Comparison of ENCODE assay signal across 8 cellular contexts in genomic region chr11:61430839-61431238, GRCh38. TPM values are rescaled to one million over a fixed set of nuclear protein-coding genes. Genes with fewer than 3 reads are reported as not detected.
DNase-seq lines count a peak whose midpoint lies in the region; TF ChIP-seq lines count a peak whose summit lies in the region.
"Not testable (repeated sequence)": the region's sequence is repeated elsewhere in the genome, so short reads cannot be mapped to it uniquely, and the experiment has no call there.

No MANE protein-coding gene starts in this region.

- H3K27ac Mint-ChIP-seq in activated CD4-positive, alpha-beta memory T cell treated with anti-CD3 and anti-CD28 coated beads for 36 hours: peak overlapping the region; percentile 95
- H3K27ac Mint-ChIP-seq in progenitor cell of endocrine pancreas: peak overlapping the region; percentile 100
- H3K27ac Mint-ChIP-seq in type B pancreatic cell: peak overlapping the region; percentile 98

- not testable (repeated sequence) for H3K18ac ChIP-seq in mesenchymal stem cell (ENCODE audit: low read depth in 1 of 2, low read length in 2 of 2)

- DNase-seq in MG63; activated CD4-positive, alpha-beta memory T cell treated with anti-CD3 and anti-CD28 coated beads for 36 hours; breast epithelium (ENCODE audit: low spot score in 2 of 2); fibroblast of the aortic adventitia (ENCODE audit: low read depth); mesenchymal stem cell; progenitor cell of endocrine pancreas (ENCODE audit: low spot score, unreplicated experiment); type B pancreatic cell (ENCODE audit: extremely low spot score, unreplicated experiment): not testable (repeated sequence)

- intact Hi-C loops in activated CD4-positive, alpha-beta memory T cell treated with anti-CD3 and anti-CD28 coated beads for 36 hours (cut with micrococcal nuclease): loop anchor here (1.0 to 5.0 kb wide), 3 partner anchors 38 to 524 kb away; partner anchors contain the start of genes DDB1, PRPF19, TKFC and TMEM216
- intact Hi-C loops in breast epithelium (cut with DNase I; ENCODE audit: low total_unique reads): not testable (repeated sequence)

- H3K79me1 ChIP-seq in mesenchymal stem cell (replicated peaks; ENCODE audit: low read length, poor library complexity, severe bottlenecking): peaks cover 13% of the 10 kb centered on the region

- peak overlapping the region; percentile 90 for H3K4me3 ChIP-seq in DOHH2 (ENCODE audit: low read length)
- H3K4me3 ChIP-seq in MG63: peak overlapping the region; percentile 74
- H3K4me3 ChIP-seq in breast epithelium: peak overlapping the region; percentile 80 to 91 (median 91)
- H3K4me3 ChIP-seq in fibroblast of the aortic adventitia (ENCODE audit: low read depth, low read length): peak overlapping the region; percentile 98
- peak overlapping the region in 1 of 2 experiments; percentile 97 for H3K4me3 ChIP-seq in mesenchymal stem cell (ENCODE audit: insufficient read depth in 1 of 2, low read depth in 1 of 2, low read length in 2 of 2)

- not testable (repeated sequence) for H3K9me3 Mint-ChIP-seq in activated CD4-positive, alpha-beta memory T cell treated with anti-CD3 and anti-CD28 coated beads for 36 hours; progenitor cell of endocrine pancreas (ENCODE audit: low read depth); type B pancreatic cell

- H2AFZ ChIP-seq in mesenchymal stem cell (ENCODE audit: low read depth, low read length): not testable (repeated sequence)

- H2BK5ac ChIP-seq in mesenchymal stem cell (ENCODE audit: low read depth, low read length, poor library complexity, severe bottlenecking): not testable (repeated sequence)

- not testable (repeated sequence) for H4K8ac ChIP-seq in mesenchymal stem cell (ENCODE audit: low read length)

- H3K79me2 ChIP-seq in DOHH2 (ENCODE audit: control insufficient read depth, low read length): peaks cover 97% of the 10 kb centered on the region

- H3K4me2 ChIP-seq in DOHH2 (ENCODE audit: low read length): peak overlapping the region; percentile 72
- H3K4me2 ChIP-seq in mesenchymal stem cell (ENCODE audit: low read length, poor library complexity, severe bottlenecking): peak overlapping the region; percentile 54

- not testable (repeated sequence) for H3K27me3 ChIP-seq in DOHH2 (ENCODE audit: control insufficient read depth, low read length); MG63; breast epithelium; mesenchymal stem cell (ENCODE audit: control insufficient read depth in 1 of 2, insufficient read depth in 1 of 2, low read length in 2 of 2)

- not testable (repeated sequence) for H3K9me3 ChIP-seq in DOHH2 (ENCODE audit: control insufficient read depth, insufficient read depth, low read length); MG63; breast epithelium; mesenchymal stem cell (ENCODE audit: control insufficient read depth, low read length)

- H3K27me3 Mint-ChIP-seq in activated CD4-positive, alpha-beta memory T cell treated with anti-CD3 and anti-CD28 coated beads for 36 hours; progenitor cell of endocrine pancreas; type B pancreatic cell: not testable (repeated sequence)

- WGBS in mesenchymal stem cell: 88% methylated on average over 8 of the region's 10 CpGs

- H3K4me3 Mint-ChIP-seq in activated CD4-positive, alpha-beta memory T cell treated with anti-CD3 and anti-CD28 coated beads for 36 hours: peak overlapping the region; percentile 88
- H3K4me3 Mint-ChIP-seq in progenitor cell of endocrine pancreas (ENCODE audit: low read depth) (peak overlapping the region; percentile 99), type B pancreatic cell (peak overlapping the region; percentile 98)

- not testable (repeated sequence) for H3K9me2 ChIP-seq in DOHH2 (replicated peaks; ENCODE audit: control insufficient read depth, low read length)

- POLR2A ChIA-PET in activated CD4-positive, alpha-beta memory T cell treated with anti-CD3 and anti-CD28 coated beads for 36 hours (lab: Charles Lee): interaction anchor here (2.5 to 4.2 kb wide), 2 partner anchors 16 to 38 kb away, joined by 16 to 28 read pairs; partner anchors contain the start of gene TMEM216

- H3K4me1 ChIP-seq in DOHH2 (ENCODE audit: control insufficient read depth, low read length): peaks cover 44% of the 10 kb centered on the region
- H3K4me1 ChIP-seq in breast epithelium; mesenchymal stem cell (ENCODE audit: control insufficient read depth, insufficient read depth, low read depth, low read length): not testable (repeated sequence)

- CTCF ChIA-PET in activated CD4-positive, alpha-beta memory T cell treated with anti-CD3 and anti-CD28 coated beads for 36 hours (lab: Charles Lee): interaction anchor here (0.7 to 3.2 kb wide), 4 partner anchors 16 to 460 kb away, joined by 3 to 32 read pairs (median 6); partner anchors contain the start of gene CYB561A3

- not testable (repeated sequence) for H2BK12ac ChIP-seq in mesenchymal stem cell (ENCODE audit: low read length in 2 of 2)

- H3K4ac ChIP-seq in mesenchymal stem cell (ENCODE audit: low read depth in 1 of 2, low read length in 2 of 2): not testable (repeated sequence)

- H3K23ac ChIP-seq in mesenchymal stem cell (ENCODE audit: low read length in 2 of 2): not testable (repeated sequence)

- H3K36me3 ChIP-seq in DOHH2 (ENCODE audit: control insufficient read depth, low read length) (peaks cover 76% of the 10 kb centered on the region), MG63 (peaks cover 50% of the 10 kb centered on the region), mesenchymal stem cell (ENCODE audit: control insufficient read depth in 1 of 2, insufficient read depth in 2 of 2, low read depth in 1 of 2, low read length in 2 of 2) (peaks cover 10 to 41% of the 10 kb centered on the region in 2 experiments)
- H3K36me3 ChIP-seq in breast epithelium: not testable (repeated sequence)

- peak overlapping the region; percentile 79; the same call in 1 of the 2 replicates for H3K27ac ChIP-seq in DOHH2 (ENCODE audit: low read depth, low read length)
- H3K27ac ChIP-seq in breast epithelium; mesenchymal stem cell (ENCODE audit: low read length, poor library complexity, severe bottlenecking): not testable (repeated sequence)

- H2BK120ac ChIP-seq in mesenchymal stem cell (ENCODE audit: low read depth, low read length): not testable (repeated sequence)

- not testable (repeated sequence) for TF ChIP-seq POLR2A in breast epithelium (IDR thresholded peaks at IDR 0.05)

- H3K14ac ChIP-seq in mesenchymal stem cell (ENCODE audit: low read length in 2 of 2): not testable (repeated sequence)

- peak overlapping the region; percentile 97 for H3K9ac ChIP-seq in mesenchymal stem cell (ENCODE audit: low read length)

- H2BK15ac ChIP-seq in mesenchymal stem cell (ENCODE audit: low read depth, poor library complexity, severe bottlenecking): not testable (repeated sequence)

- not testable (repeated sequence) for H4K91ac ChIP-seq in mesenchymal stem cell (ENCODE audit: low read length)

- H3K36me3 Mint-ChIP-seq in activated CD4-positive, alpha-beta memory T cell treated with anti-CD3 and anti-CD28 coated beads for 36 hours: peaks cover 41% of the 10 kb centered on the region
- peaks cover 19% of the 10 kb centered on the region for H3K36me3 Mint-ChIP-seq in progenitor cell of endocrine pancreas (ENCODE audit: insufficient read depth)
- peaks cover 21% of the 10 kb centered on the region for H3K36me3 Mint-ChIP-seq in type B pancreatic cell

- not testable (repeated sequence) for TF ChIP-seq CTCF in DOHH2 (IDR thresholded peaks at IDR 0.05; ENCODE audit: low read depth, low read length, poor library complexity, severe bottlenecking); breast epithelium (IDR thresholded peaks at IDR 0.05); fibroblast of the aortic adventitia (IDR thresholded peaks at IDR 0.05; ENCODE audit: insufficient read depth, low read length); progenitor cell of endocrine pancreas (IDR thresholded peaks at IDR 0.05; ENCODE audit: unreplicated experiment); type B pancreatic cell (conservative IDR thresholded peaks at IDR 0.05)

- H2AK5ac ChIP-seq in mesenchymal stem cell (ENCODE audit: low read length, severe bottlenecking): not testable (repeated sequence)

- peaks cover 65% of the 10 kb centered on the region for H3K4me1 Mint-ChIP-seq in activated CD4-positive, alpha-beta memory T cell treated with anti-CD3 and anti-CD28 coated beads for 36 hours (ENCODE audit: low read depth)
- H3K4me1 Mint-ChIP-seq in progenitor cell of endocrine pancreas (ENCODE audit: low read depth): peaks cover 23% of the 10 kb centered on the region
- H3K4me1 Mint-ChIP-seq in type B pancreatic cell (ENCODE audit: unreplicated experiment): peaks cover 20% of the 10 kb centered on the region

- H3F3A ChIP-seq in DOHH2 (ENCODE audit: control insufficient read depth, insufficient read depth): not testable (repeated sequence)

- H4K20me1 ChIP-seq in DOHH2 (ENCODE audit: control insufficient read depth, insufficient read depth, low read depth, low read length): peaks cover 22% of the 10 kb centered on the region

RNA-seq across cellular contexts. Expression of gene SDHAF2, which starts 0.9 kb away (rescaled TPM):
- total RNA-seq in MG63 (2014; rRNA removed; shearing (Covaris generic); ENCODE audit: low replicate concordance): 18.2 and 35.5 TPM in 2 replicates
- total RNA-seq in activated CD4-positive, alpha-beta memory T cell treated with anti-CD3 and anti-CD28 coated beads for 36 hours: 10 to 100 TPM; 31.4 to 35.4 TPM
- total RNA-seq in breast epithelium (10 to 100 TPM; 46.7 to 94.0 (median 58.7) TPM), fibroblast of the aortic adventitia (ENCODE audit: low replicate concordance) (51.5 and 67.4 TPM in 2 replicates), progenitor cell of endocrine pancreas (42.2 and 42.9 TPM in 2 replicates), type B pancreatic cell (ENCODE audit: low replicate concordance) (41.7 and 49.8 TPM in 2 replicates)
- 25.6 TPM for polyA plus RNA-seq in mesenchymal stem cell (2013, experiment 1 of 2)
- polyA plus RNA-seq in mesenchymal stem cell (2013, experiment 2 of 2): 27.2 TPM

RNA-seq across cellular contexts. Expression of gene CPSF7, which starts 1.1 kb away (rescaled TPM):
- 26.0 and 40.3 TPM in 2 replicates for total RNA-seq in MG63 (2014; rRNA removed; shearing (Covaris generic); ENCODE audit: low replicate concordance)
- 100 to 1,000 TPM in 1 of 2 experiments, 10 to 100 TPM in 1; 90.9 to 100 TPM for total RNA-seq in activated CD4-positive, alpha-beta memory T cell treated with anti-CD3 and anti-CD28 coated beads for 36 hours
- 10 to 100 TPM; 40.6 to 62.5 (median 46.2) TPM for total RNA-seq in breast epithelium
- 26.6 and 33.8 TPM in 2 replicates for total RNA-seq in fibroblast of the aortic adventitia (ENCODE audit: low replicate concordance)
- 69.8 TPM for polyA plus RNA-seq in mesenchymal stem cell (2013, experiment 1 of 2)
- polyA plus RNA-seq in mesenchymal stem cell (2013, experiment 2 of 2): 62.6 TPM
- total RNA-seq in progenitor cell of endocrine pancreas: 133 and 134 TPM in 2 replicates
- total RNA-seq in type B pancreatic cell (ENCODE audit: low replicate concordance): 86.9 and 129 TPM in 2 replicates

RNA-seq across cellular contexts. Expression of gene TMEM216, which starts 38.5 kb away (rescaled TPM):
- total RNA-seq in MG63 (2014; rRNA removed; shearing (Covaris generic); ENCODE audit: low replicate concordance): 7.5 and 12.3 TPM in 2 replicates
- 1 to 10 TPM; 9.2 to 10.0 TPM for total RNA-seq in activated CD4-positive, alpha-beta memory T cell treated with anti-CD3 and anti-CD28 coated beads for 36 hours
- total RNA-seq in breast epithelium: 10 to 100 TPM; 12.8 to 36.0 (median 27.5) TPM
- total RNA-seq in fibroblast of the aortic adventitia (ENCODE audit: low replicate concordance): 12.2 and 19.9 TPM in 2 replicates
- 13.1 TPM for polyA plus RNA-seq in mesenchymal stem cell (2013, experiment 1 of 2)
- 13.1 TPM for polyA plus RNA-seq in mesenchymal stem cell (2013, experiment 2 of 2)
- total RNA-seq in progenitor cell of endocrine pancreas: 20.6 and 22.2 TPM in 2 replicates
- total RNA-seq in type B pancreatic cell (ENCODE audit: low replicate concordance): 14.8 and 19.9 TPM in 2 replicates
